In genomic region chr19:45505151-45505995, GRCh38 we compare ENCODE assay signal across 8 cellular contexts. TPM values are rescaled to one million over a fixed set of nuclear protein-coding genes. Genes with fewer than 3 reads are reported as not detected.
A peak's percentile ranks its signal among the peaks of the same experiment; 100 is the strongest.
DNase-seq lines count a peak whose midpoint lies in the region; ATAC-seq and TF ChIP-seq lines count a peak whose summit lies in the region.

No MANE protein-coding gene starts in this region.

- H3K4me1 ChIP-seq in breast epithelium (peaks cover 0 to 4% of the 10 kb centered on the region in 2 donors), iPS-15b (ENCODE audit: control insufficient read depth, insufficient read depth, low read length) (peaks cover 12% of the 10 kb centered on the region), aorta (ENCODE audit: control insufficient read depth in 1 of 2, insufficient read depth in 2 of 2, low read length in 2 of 2) (no peaks in the 10 kb centered on the region)

- TF ChIP-seq CTCF in MCF 10A (IDR thresholded peaks at IDR 0.05; ENCODE audit: unreplicated experiment), result no peak
- TF ChIP-seq CTCF in breast epithelium (IDR thresholded peaks at IDR 0.05), result no peak
- no peak for TF ChIP-seq CTCF in type B pancreatic cell (conservative IDR thresholded peaks at IDR 0.05)

- H3K36me3 ChIP-seq in breast epithelium (no peaks in the 10 kb centered on the region), iPS-15b (ENCODE audit: control insufficient read depth, insufficient read depth, low read length) (no peaks in the 10 kb centered on the region), aorta (ENCODE audit: control insufficient read depth in 1 of 2, insufficient read depth in 2 of 2, low read length in 1 of 2) (no peaks in the 10 kb centered on the region)

- H3K36me3 Mint-ChIP-seq in MCF 10A (ENCODE audit: insufficient read depth, unreplicated experiment) (peaks cover 7% of the 10 kb centered on the region), type B pancreatic cell (peaks cover 4% of the 10 kb centered on the region)
- H3K36me3 Mint-ChIP-seq in activated naive CD8-positive, alpha-beta T cell treated with anti-CD3 and anti-CD28 coated beads for 36 hours, result peaks cover 3% of the 10 kb centered on the region

- H3K4me1 Mint-ChIP-seq in MCF 10A (ENCODE audit: insufficient read depth, unreplicated experiment), result peaks cover 26% of the 10 kb centered on the region
- peaks cover 25% of the 10 kb centered on the region for H3K4me1 Mint-ChIP-seq in activated naive CD8-positive, alpha-beta T cell treated with anti-CD3 and anti-CD28 coated beads for 36 hours
- H3K4me1 Mint-ChIP-seq in type B pancreatic cell (ENCODE audit: unreplicated experiment), result peaks cover 10% of the 10 kb centered on the region

- WGBS in aorta, 2 donors, result 73 to 74% methylated on average over 8 of the region's 8 CpGs

- no peak for ATAC-seq in aorta (ENCODE audit: low FRiP score)

- no peak overlapping the region for H3K9ac ChIP-seq in iPS-15b (ENCODE audit: low read depth, low read length)

- DNase-seq in MCF 10A (ENCODE audit: unreplicated experiment) (no peak), breast epithelium (ENCODE audit: low spot score in 2 of 2) (no peak), type B pancreatic cell (ENCODE audit: extremely low spot score, unreplicated experiment) (no peak), COLO829 (ENCODE audit: low spot score) (no peak), aorta (no peak), HEK293T (ENCODE audit: extremely low spot score) (no peak)
- DNase-seq in activated naive CD8-positive, alpha-beta T cell treated with anti-CD3 and anti-CD28 coated beads for 36 hours, result no peak

- H3K9me3 Mint-ChIP-seq in MCF 10A (ENCODE audit: unreplicated experiment), result no peaks in the 10 kb centered on the region
- H3K9me3 Mint-ChIP-seq in activated naive CD8-positive, alpha-beta T cell treated with anti-CD3 and anti-CD28 coated beads for 36 hours, result no peaks in the 10 kb centered on the region
- H3K9me3 Mint-ChIP-seq in type B pancreatic cell, result no peaks in the 10 kb centered on the region

- POLR2A ChIA-PET in MCF 10A (lab: Yijun Ruan, JAX) (interaction anchor here (0.7 to 2.3 kb wide), 9 partner anchors 9 to 413 kb away, joined by 3 to 10 read pairs (median 4); partner anchors contain the start of genes EML2, FOSB, PPP1R37 and QPCTL), HEK293T (lab: Yijun Ruan, JAX) (interaction anchor here (0.7 to 2.2 kb wide), 4 partner anchors 8 to 53 kb away, joined by 3 to 7 read pairs (median 4); partner anchors contain the start of gene FOSB)

- TF ChIP-seq POLR2A in breast epithelium (IDR thresholded peaks at IDR 0.05), result no peak

- H3K27me3 ChIP-seq in breast epithelium (no peaks in the 10 kb centered on the region), iPS-15b (ENCODE audit: control insufficient read depth, insufficient read depth, low read length) (no peaks in the 10 kb centered on the region), aorta (ENCODE audit: control insufficient read depth in 1 of 2, insufficient read depth in 2 of 2, low read length in 1 of 2) (no peaks in the 10 kb centered on the region)

- no TSS peak for BruUV-seq in MCF 10A (replicated peaks; lab: Mats Ljungman, UMichigan)

- no peaks in the 10 kb centered on the region for H3K27me3 Mint-ChIP-seq in MCF 10A (ENCODE audit: insufficient read depth, unreplicated experiment)
- H3K27me3 Mint-ChIP-seq in activated naive CD8-positive, alpha-beta T cell treated with anti-CD3 and anti-CD28 coated beads for 36 hours, result no peaks in the 10 kb centered on the region
- peaks cover 40% of the 10 kb centered on the region for H3K27me3 Mint-ChIP-seq in type B pancreatic cell

- H3K9me3 ChIP-seq in breast epithelium (no peaks in the 10 kb centered on the region), iPS-15b (ENCODE audit: control insufficient read depth, insufficient read depth, low read length) (no peaks in the 10 kb centered on the region), aorta (ENCODE audit: control insufficient read depth, low read length) (no peaks in the 10 kb centered on the region)

- H3K27ac ChIP-seq in breast epithelium (peak overlapping the region in 1 of 2 donors; percentile 95), aorta (ENCODE audit: low read depth in 1 of 2, low read length in 2 of 2) (no peak overlapping the region)

- H3K4me3 ChIP-seq in breast epithelium, result no peak overlapping the region
- peak overlapping the region; percentile 96 for H3K4me3 ChIP-seq in iPS-15b (ENCODE audit: low read depth, low read length)
- no peak overlapping the region for H3K4me3 ChIP-seq in aorta (ENCODE audit: low read length in 2 of 2)

- peak overlapping the region; percentile 99 for H3K4me3 Mint-ChIP-seq in MCF 10A (ENCODE audit: unreplicated experiment)
- peak overlapping the region; percentile 76 for H3K4me3 Mint-ChIP-seq in activated naive CD8-positive, alpha-beta T cell treated with anti-CD3 and anti-CD28 coated beads for 36 hours
- H3K4me3 Mint-ChIP-seq in type B pancreatic cell, result peak overlapping the region; percentile 74

- intact Hi-C loops in MCF 10A (cut with micrococcal nuclease), result loop anchor here (5.0 kb wide), 2 partner anchors 62 to 137 kb away; no protein-coding TSS in a partner anchor
- intact Hi-C loops in breast epithelium (cut with DNase I; ENCODE audit: low total_unique reads), result no loop called here
- intact Hi-C loops in aorta (cut with DNase I), result loop anchor here in 1 of 2 donors (5.0 kb wide), 1 partner anchor 137 kb away; no protein-coding TSS in a partner anchor

- CTCF ChIA-PET in MCF 10A (lab: Yijun Ruan, JAX) (interaction anchor here (0.6 to 2.0 kb wide), 11 partner anchors 10 to 176 kb away, joined by 3 to 10 read pairs (median 4); partner anchors contain the start of gene RTN2), HEK293T (lab: Yijun Ruan, JAX) (interaction anchor here (0.7 kb wide), 1 partner anchor 168 kb away, joined by 3 read pairs; no protein-coding TSS in a partner anchor)

- H3K27ac Mint-ChIP-seq in MCF 10A (ENCODE audit: low read depth, unreplicated experiment) (peak overlapping the region; percentile 91), type B pancreatic cell (peak overlapping the region; percentile 81)
- H3K27ac Mint-ChIP-seq in activated naive CD8-positive, alpha-beta T cell treated with anti-CD3 and anti-CD28 coated beads for 36 hours, result peak overlapping the region; percentile 82

TF ChIP-seq in HEK293T, 16 proteins besides CTCF, POLR2A, EP300 and RAD21:
- TF ChIP-seq FOXA1 (IDR thresholded peaks at IDR 0.05) (no peak), CTBP1 (IDR thresholded peaks at IDR 0.05; ENCODE audit: borderline replicate concordance) (no peak), FOXK2 (IDR thresholded peaks at IDR 0.05) (no peak)
TF ChIP-seq in HEK293T: peak in this region for 0.

RNA-seq across cellular contexts. Expression of gene VASP, which starts 1.9 kb away (rescaled TPM):
- 168 and 178 TPM in 2 replicates for total RNA-seq in MCF 10A (2022)
- total RNA-seq in breast epithelium, result 10 to 100 TPM; 31.8 to 61.6 (median 52.2) TPM
- 100 to 1,000 TPM; 133 to 134 TPM for total RNA-seq in activated naive CD8-positive, alpha-beta T cell treated with anti-CD3 and anti-CD28 coated beads for 36 hours
- 51.9 and 73.0 TPM in 2 replicates for total RNA-seq in type B pancreatic cell (ENCODE audit: low replicate concordance)
- total RNA-seq in aorta, result 100 to 1,000 TPM; 119 to 192 TPM
- polyA plus RNA-seq in aorta, result 10 to 100 TPM; 56.0 to 63.2 TPM

RNA-seq across cellular contexts. Expression of gene PPM1N, which starts 7.1 kb away (rescaled TPM):
- 0.33 and 0.42 TPM in 2 replicates for total RNA-seq in MCF 10A (2022)
- 1 to 10 TPM; 1.8 to 2.5 (median 2.3) TPM for total RNA-seq in breast epithelium
- 1 to 10 TPM; 1.4 to 1.9 TPM for total RNA-seq in activated naive CD8-positive, alpha-beta T cell treated with anti-CD3 and anti-CD28 coated beads for 36 hours
- total RNA-seq in type B pancreatic cell (ENCODE audit: low replicate concordance), result 0.48 TPM in 1 of 2 replicates, not detected in the other
- total RNA-seq in aorta, result 1 to 10 TPM in 1 of 2 donors, under 1 TPM in 1; 0.88 to 2.5 TPM
- polyA plus RNA-seq in aorta, result under 1 TPM in 1 of 2 donors, not detected in 1; 0.67 TPM

RNA-seq across cellular contexts. Expression of gene RTN2, which starts 8.5 kb away (rescaled TPM):
- total RNA-seq in MCF 10A (2022) (3.5 and 5.1 TPM in 2 replicates), breast epithelium (10 to 100 TPM in 1 of 3 donors, 1 to 10 TPM in 2; 5.9 to 15.1 (median 7.2) TPM), type B pancreatic cell (ENCODE audit: low replicate concordance) (11.9 and 13.0 TPM in 2 replicates), aorta (10 to 100 TPM in 1 of 2 donors, 1 to 10 TPM in 1; 8.1 to 11.6 TPM)
- 1 to 10 TPM; 1.3 to 1.8 TPM for total RNA-seq in activated naive CD8-positive, alpha-beta T cell treated with anti-CD3 and anti-CD28 coated beads for 36 hours
- polyA plus RNA-seq in aorta, result 10 to 100 TPM in 1 of 2 donors, 1 to 10 TPM in 1; 7.0 to 13.1 TPM

RNA-seq across cellular contexts. Expression of gene FOSB, which starts 37.6 kb away (rescaled TPM):
- 13.3 and 29.3 TPM in 2 replicates for total RNA-seq in MCF 10A (2022)
- total RNA-seq in breast epithelium, result 100 to 1,000 TPM in 1 of 3 donors, 10 to 100 TPM in 2; 29.8 to 109 (median 38.4) TPM
- 10 to 100 TPM in 1 of 2 experiments, 1 to 10 TPM in 1; 9.7 to 10.5 TPM for total RNA-seq in activated naive CD8-positive, alpha-beta T cell treated with anti-CD3 and anti-CD28 coated beads for 36 hours
- 28.4 and 178 TPM in 2 replicates for total RNA-seq in type B pancreatic cell (ENCODE audit: low replicate concordance)
- total RNA-seq in aorta, result 100 to 1,000 TPM in 1 of 2 donors, 1 to 10 TPM in 1; 3.1 to 754 TPM
- polyA plus RNA-seq in aorta, result 100 to 1,000 TPM in 1 of 2 donors, 10 to 100 TPM in 1; 18.4 to 105 TPM
